ENCODE assay signal across 11 cellular contexts in genomic region chr2:206154197-206154596, GRCh38. TPM values are rescaled to one million over a fixed set of nuclear protein-coding genes. Genes with fewer than 3 reads are reported as not detected.
A peak's percentile ranks its signal among the peaks of the same experiment; 100 is the strongest.
DNase-seq lines count a peak whose midpoint lies in the region; ATAC-seq, FAIRE-seq and TF ChIP-seq lines count a peak whose summit lies in the region.
"Had no signal": no experiment of that assay in that cellular context is flagged by ENCODE, and none has a peak within 500 bp of the region (broad histone marks: within the 10 kb centered on the region; RNA-seq: fewer than 3 reads in every experiment).

No MANE protein-coding gene starts in this region.

- H3K36me3 ChIP-seq in breast epithelium: peaks cover under 1% of the 10 kb centered on the region
- peaks cover 20% of the 10 kb centered on the region; the same call in 1 of the 2 replicates for H3K36me3 ChIP-seq in Loucy (ENCODE audit: insufficient read depth, low read length)
- H3K36me3 ChIP-seq in GM12878 (ENCODE audit: control insufficient read depth in 2 of 2, insufficient read depth in 2 of 2, low read length in 1 of 2): peaks cover 0 to 7% of the 10 kb centered on the region in 2 experiments; a peak in 1 of 4 replicates
- peaks cover 30% of the 10 kb centered on the region for H3K36me3 ChIP-seq in upper lobe of right lung

- no peak overlapping the region for H3K27ac Mint-ChIP-seq in MCF 10A (ENCODE audit: low read depth, unreplicated experiment)

- H2AFZ ChIP-seq in Loucy (ENCODE audit: low read length): no peak overlapping the region
- no peak overlapping the region for H2AFZ ChIP-seq in GM12878 (ENCODE audit: control insufficient read depth, low read depth, low read length)

- H3K4me3 Mint-ChIP-seq in MCF 10A (ENCODE audit: unreplicated experiment): no peak overlapping the region

- POLR2A ChIA-PET in MCF 10A (lab: Yijun Ruan, JAX) (no interaction called here), GM12878 (lab: Charles Lee) (no interaction called here)

- H3K9me3 ChIP-seq in breast epithelium: no peaks in the 10 kb centered on the region
- H3K9me3 ChIP-seq in Loucy (ENCODE audit: insufficient read depth, low read depth, low read length): no peaks in the 10 kb centered on the region
- no peaks in the 10 kb centered on the region for H3K9me3 ChIP-seq in GM12878 (replicated peaks; ENCODE audit: control insufficient read depth, insufficient read depth, low read length)
- H3K9me3 ChIP-seq in upper lobe of right lung: no peaks in the 10 kb centered on the region

- in situ Hi-C loops in GM12878 (cut with MboI): no loop called here

- H4K20me1 ChIP-seq in Loucy (ENCODE audit: insufficient read depth, low read length, poor library complexity, severe bottlenecking) (peaks cover 31% of the 10 kb centered on the region), GM12878 (ENCODE audit: control insufficient read depth, insufficient read depth) (no peaks in the 10 kb centered on the region)

- intact Hi-C loops in MCF 10A (cut with micrococcal nuclease) (loop anchor here (10.0 kb wide), 1 partner anchor 149 kb away; no protein-coding TSS in a partner anchor), breast epithelium (cut with DNase I; ENCODE audit: low total_unique reads) (no loop called here), GM12878 (cut with micrococcal nuclease; ENCODE audit: unreplicated experiment) (loop anchor here (5.0 kb wide), 1 partner anchor 152 kb away; no protein-coding TSS in a partner anchor), upper lobe of right lung (cut with DNase I) (no loop called here)

- ATAC-seq in GM12878 (peak; percentile 84), upper lobe of right lung (peak; percentile 45), HG03520 (IDR thresholded peaks at IDR 0.05; ENCODE audit: unreplicated experiment) (no peak)

- H3K4me1 Mint-ChIP-seq in MCF 10A (ENCODE audit: insufficient read depth, unreplicated experiment): peaks cover 15% of the 10 kb centered on the region

- H3K27me3 Mint-ChIP-seq in MCF 10A (ENCODE audit: insufficient read depth, unreplicated experiment): no peaks in the 10 kb centered on the region
- H3K27me3 Mint-ChIP-seq: CD4-positive, CD25-positive, alpha-beta regulatory T cell had no signal

- TF ChIP-seq POLR2A in breast epithelium (IDR thresholded peaks at IDR 0.05) (no peak), GM12878 (IDR thresholded peaks at IDR 0.05; ENCODE audit: low read depth, low read length) (no peak)

- H3K4me1 ChIP-seq in breast epithelium: no peaks in the 10 kb centered on the region
- peaks cover 21% of the 10 kb centered on the region for H3K4me1 ChIP-seq in Loucy (ENCODE audit: insufficient read depth, low read length, poor library complexity, severe bottlenecking)
- H3K4me1 ChIP-seq in GM12878 (ENCODE audit: control insufficient read depth, insufficient read depth, low read length): peaks cover 8% of the 10 kb centered on the region; the same call in 1 of the 2 replicates
- H3K4me1 ChIP-seq in upper lobe of right lung: peaks cover 4% of the 10 kb centered on the region

- CTCF ChIA-PET in MCF 10A (lab: Yijun Ruan, JAX) (interaction anchor here (0.6 to 1.2 kb wide), 4 partner anchors 49 to 507 kb away, joined by 3 read pairs; no protein-coding TSS in a partner anchor), GM12878 (lab: Yijun Ruan, JAX) (interaction anchor here (0.7 to 1.7 kb wide), 18 partner anchors 9 to 405 kb away, joined by 3 to 13 read pairs (median 4); no protein-coding TSS in a partner anchor)

- RAD21 ChIA-PET in GM12878 (lab: Charles Lee; ENCODE audit: unreplicated experiment): interaction anchor here (0.7 to 1.5 kb wide), 11 partner anchors 27 to 220 kb away, joined by 3 to 9 read pairs (median 4); no protein-coding TSS in a partner anchor

- FAIRE-seq in GM12878 (lab: Jason Lieb, UNC): peak; percentile 80
- FAIRE-seq: endometrium had no signal

- H3K4me3 ChIP-seq in breast epithelium (no peak overlapping the region), Loucy (ENCODE audit: low read length, poor library complexity, severe bottlenecking) (peak overlapping the region; percentile 48), GM12878 (no peak overlapping the region), upper lobe of right lung (no peak overlapping the region)

- peak; percentile 8 for TF ChIP-seq CTCF in MCF 10A (IDR thresholded peaks at IDR 0.05; ENCODE audit: unreplicated experiment)
- no peak for TF ChIP-seq CTCF in breast epithelium (IDR thresholded peaks at IDR 0.05)
- peak; percentile 79 for TF ChIP-seq CTCF in Loucy (conservative IDR thresholded peaks at IDR 0.05; ENCODE audit: low read length)
- TF ChIP-seq CTCF in GM12878 (IDR thresholded peaks at IDR 0.05 in 2 of 3, conservative IDR thresholded peaks at IDR 0.05 in 1 of 3; ENCODE audit: control insufficient read depth in 2 of 3, extremely low read depth in 1 of 3, insufficient read depth in 1 of 3, low read depth in 3 of 3, low read length in 3 of 3): peak; percentile 37 to 61 (median 59); a peak in 5 of 6 replicates
- no peak for TF ChIP-seq CTCF in upper lobe of right lung (IDR thresholded peaks at IDR 0.05)

- H3K4me2 ChIP-seq in Loucy (ENCODE audit: low read depth, low read length, poor library complexity, severe bottlenecking) (peak overlapping the region; percentile 65), GM12878 (ENCODE audit: control insufficient read depth, insufficient read depth) (no peak overlapping the region)

- no peak overlapping the region for H3K27ac ChIP-seq in breast epithelium
- H3K27ac ChIP-seq in GM12878 (ENCODE audit: control insufficient read depth, insufficient read depth): no peak overlapping the region
- H3K27ac ChIP-seq in upper lobe of right lung: no peak overlapping the region

- no peaks in the 10 kb centered on the region for H3F3A ChIP-seq in Loucy (ENCODE audit: low read depth)

- WGBS in GM12878 (ENCODE audit: insufficient coverage, insufficient replicate concordance, low lambda C conversion rate, missing lambda C conversion rate): 100% methylated on average over 3 of the region's 3 CpGs

- H3K9me3 Mint-ChIP-seq in MCF 10A (ENCODE audit: unreplicated experiment): no peaks in the 10 kb centered on the region

- SMC1A ChIA-PET in GM12878 (lab: Charles Lee; ENCODE audit: uncharacterized antibody, unreplicated experiment): interaction anchor here (0.6 to 1.3 kb wide), 9 partner anchors 66 to 205 kb away, joined by 3 to 4 read pairs (median 3); no protein-coding TSS in a partner anchor

- H3K9ac ChIP-seq in Loucy (ENCODE audit: low read depth, low read length, poor library complexity, severe bottlenecking) (peak overlapping the region; percentile 57), GM12878 (ENCODE audit: control insufficient read depth, insufficient read depth, low read length) (no peak overlapping the region)

- TF ChIP-seq RAD21 in GM12878 (IDR thresholded peaks at IDR 0.05; ENCODE audit: insufficient read depth, low read depth, low read length): peak; percentile 49; the same call in 1 of the 2 replicates

- BruUV-seq in MCF 10A (replicated peaks; lab: Mats Ljungman, UMichigan) (no TSS peak), GM12878 (replicated peaks; lab: Mats Ljungman, UMichigan) (no TSS peak)

- no peaks in the 10 kb centered on the region for H3K9me2 ChIP-seq in Loucy (replicated peaks; ENCODE audit: low read depth, low read length)

- H3K27me3 ChIP-seq in breast epithelium (no peaks in the 10 kb centered on the region), Loucy (ENCODE audit: insufficient read depth, low read length, poor library complexity, severe bottlenecking) (no peaks in the 10 kb centered on the region), GM12878 (replicated peaks in 1 of 2; ENCODE audit: control insufficient read depth in 2 of 2, insufficient read depth in 2 of 2, low read length in 1 of 2) (no peaks in the 10 kb centered on the region), upper lobe of right lung (no peaks in the 10 kb centered on the region)

- DNase-seq in MCF 10A (ENCODE audit: unreplicated experiment): peak; percentile 38
- DNase-seq in breast epithelium (ENCODE audit: low spot score in 2 of 2): no peak
- peak; percentile 35 for DNase-seq in GM12878 (ENCODE audit: low read depth, low spot score)
- no peak for DNase-seq in upper lobe of right lung
- DNase-seq in NCI-H1105 treated with DMSO at 0.1 percent for 48 hours (lab: John Stamatoyannopoulos, UW): no peak
- DNase-seq in NOMO-1 treated with dmso at 0.1 percent for 144 hours (lab: John Stamatoyannopoulos, UW; ENCODE audit: unreplicated experiment): no peak
- DNase-seq: activated CD4-positive, CD25-positive, alpha-beta regulatory T cell treated with anti-CD3 and anti-CD28 coated beads, Interleukin-2, amount 50 U/mL, for 72 hours; CD4-positive, CD25-positive, alpha-beta regulatory T cell had no signal

- peaks cover 64% of the 10 kb centered on the region for H3K36me3 Mint-ChIP-seq in MCF 10A (ENCODE audit: insufficient read depth, unreplicated experiment)

- H3K79me2 ChIP-seq in Loucy (ENCODE audit: insufficient read depth, low read length) (peaks cover 70% of the 10 kb centered on the region), GM12878 (ENCODE audit: control insufficient read depth, insufficient read depth, low read length) (peaks cover 42% of the 10 kb centered on the region)

- no peak for TF ChIP-seq EP300 in GM12878 (IDR thresholded peaks at IDR 0.05; ENCODE audit: borderline replicate concordance in 1 of 2, control insufficient read depth in 1 of 2, low read depth in 2 of 2, low read length in 2 of 2)

RNA-seq across cellular contexts. Expression of gene NDUFS1, which starts 5.0 kb away (rescaled TPM):
- total RNA-seq in MCF 10A (2022): 91.9 and 100 TPM in 2 replicates
- 10 to 100 TPM; 55.1 to 78.4 (median 61.0) TPM for total RNA-seq in breast epithelium
- 43.9 and 48.6 TPM in 2 replicates for total RNA-seq in GM12878 (2013; cell fraction: nucleolus; rRNA removed)
- total RNA-seq in GM12878 (2014; rRNA removed): 86.4 and 102 TPM in 2 replicates
- 97.9 and 98.9 TPM in 2 replicates for total RNA-seq in GM12878 (2014; rRNA removed; fragmentation: Illumina TruSeq; extraction: Trizol)
- 89.0 and 90.6 TPM in 2 replicates for total RNA-seq in GM12878 (2021)
- polyA plus RNA-seq in GM12878 (2011; ENCODE audit: low read depth): 36.5 TPM
- 106 and 127 TPM in 2 replicates for polyA plus RNA-seq in GM12878 (2011; rRNA removed)
- 64.8 and 75.6 TPM in 2 replicates for polyA plus RNA-seq in GM12878 (2011; cell fraction: cytosol; rRNA removed)
- polyA plus RNA-seq in GM12878 (2011; cell fraction: nucleus; rRNA removed): 42.6 and 57.2 TPM in 2 replicates
- 37.4 and 44.3 TPM in 2 replicates for polyA plus RNA-seq in GM12878 (2012)
- 106 and 108 TPM in 2 replicates for polyA plus RNA-seq in GM12878 (2014; fragmentation: Illumina TruSeq; extraction: Trizol)
- polyA plus RNA-seq in GM12878 (2014; fragmentation: Nextera tagmentation; extraction: Ambion mirVana): 10 to 100 TPM; 62.6 to 69.3 TPM
- polyA plus RNA-seq in GM12878 (2014; rRNA removed): 71.7 and 78.9 TPM in 2 replicates
- 10 to 100 TPM; 91.7 to 92.9 TPM for polyA plus RNA-seq in GM12878 (2016; fragmentation: Nextera tagmentation; extraction: Ambion mirVana)
- 108 and 136 TPM in 2 replicates for polyA minus RNA-seq in GM12878 (2011; rRNA and poly(A)+ RNA removed)
- polyA minus RNA-seq in GM12878 (2011; cell fraction: cytosol; rRNA and poly(A)+ RNA removed): 27.4 and 33.0 TPM in 2 replicates
- 13.4 and 15.6 TPM in 2 replicates for polyA minus RNA-seq in GM12878 (2011; cell fraction: nucleus; rRNA and poly(A)+ RNA removed)
- total RNA-seq in upper lobe of right lung: 65.7 TPM

RNA-seq across cellular contexts. Expression of gene EEF1B2, which starts 5.5 kb away (rescaled TPM):
- total RNA-seq in MCF 10A (2022): 1,045 and 1,110 TPM in 2 replicates
- total RNA-seq in breast epithelium: 100 to 1,000 TPM; 359 to 563 (median 425) TPM
- total RNA-seq in GM12878 (2013; cell fraction: nucleolus; rRNA removed): 101 and 108 TPM in 2 replicates
- 992 and 1,044 TPM in 2 replicates for total RNA-seq in GM12878 (2014; rRNA removed)
- total RNA-seq in GM12878 (2014; rRNA removed; fragmentation: Illumina TruSeq; extraction: Trizol): 1,687 and 1,688 TPM in 2 replicates
- 1,132 and 1,160 TPM in 2 replicates for total RNA-seq in GM12878 (2021)
- polyA plus RNA-seq in GM12878 (2011; ENCODE audit: low read depth): 1,884 TPM
- 1,332 and 1,837 TPM in 2 replicates for polyA plus RNA-seq in GM12878 (2011; rRNA removed)
- polyA plus RNA-seq in GM12878 (2011; cell fraction: cytosol; rRNA removed): 630 and 1,024 TPM in 2 replicates
- 345 and 350 TPM in 2 replicates for polyA plus RNA-seq in GM12878 (2011; cell fraction: nucleus; rRNA removed)
- polyA plus RNA-seq in GM12878 (2012): 1,330 and 1,565 TPM in 2 replicates
- polyA plus RNA-seq in GM12878 (2014; fragmentation: Illumina TruSeq; extraction: Trizol): 1,464 and 1,657 TPM in 2 replicates
- polyA plus RNA-seq in GM12878 (2014; fragmentation: Nextera tagmentation; extraction: Ambion mirVana): 1,000 to 10,000 TPM; 1,407 to 2,110 TPM
- polyA plus RNA-seq in GM12878 (2014; rRNA removed): 1,093 and 1,195 TPM in 2 replicates
- polyA plus RNA-seq in GM12878 (2016; fragmentation: Nextera tagmentation; extraction: Ambion mirVana): 100 to 1,000 TPM; 719 to 722 TPM
- polyA minus RNA-seq in GM12878 (2011; rRNA and poly(A)+ RNA removed): 586 and 661 TPM in 2 replicates
- polyA minus RNA-seq in GM12878 (2011; cell fraction: cytosol; rRNA and poly(A)+ RNA removed): 227 and 245 TPM in 2 replicates
- 139 and 158 TPM in 2 replicates for polyA minus RNA-seq in GM12878 (2011; cell fraction: nucleus; rRNA and poly(A)+ RNA removed)
- total RNA-seq in upper lobe of right lung: 389 TPM

Comparison
In these comparisons a context has a peak if more than half of its experiments do, and no peak if none do; other contexts are left out.
1. DNase-seq: peak in MCF 10A (single experiment) and GM12878 (single experiment); none in breast epithelium (0 of 2), upper lobe of right lung (single experiment), NCI-H1105 treated with DMSO at 0.1 percent for 48 hours (single experiment) and NOMO-1 treated with dmso at 0.1 percent for 144 hours (single experiment).
2. CTCF ChIP-seq: peak in MCF 10A (single experiment), Loucy (single experiment) and GM12878 (3 of 3); none in breast epithelium (0 of 3) and upper lobe of right lung (single experiment).
3. intact Hi-C loops: an anchor here in MCF 10A (10.0 kb wide) and GM12878 (5.0 kb wide); none called in breast epithelium and upper lobe of right lung.